ENCODE assay signal across 8 cellular contexts in genomic region chr1:203702130-203702577, GRCh38.
A peak's percentile ranks its signal among the peaks of the same experiment; 100 is the strongest.
DNase-seq lines count a peak whose midpoint lies in the region; ATAC-seq and TF ChIP-seq lines count a peak whose summit lies in the region.

No MANE protein-coding gene starts in this region.

- H3K9me3 ChIP-seq in CD4-positive, CD25-positive, alpha-beta regulatory T cell (ENCODE audit: control insufficient read depth in 2 of 2, low read length in 2 of 2): no peaks in the 10 kb centered on the region
- H3K9me3 ChIP-seq in SJSA1 (replicated peaks): no peaks in the 10 kb centered on the region; the same call in 1 of the 2 replicates
- no peaks in the 10 kb centered on the region for H3K9me3 ChIP-seq in vagina

- H3K4me1 Mint-ChIP-seq in CD4-positive, CD25-positive, alpha-beta regulatory T cell: peaks cover 0 to 14% (median 9%) of the 10 kb centered on the region in 4 donors
- no peaks in the 10 kb centered on the region for H3K4me1 Mint-ChIP-seq in activated naive CD4-positive, alpha-beta T cell treated with anti-CD3 and anti-CD28 coated beads for 36 hours (ENCODE audit: low read depth)
- no peaks in the 10 kb centered on the region for H3K4me1 Mint-ChIP-seq in progenitor cell of endocrine pancreas (ENCODE audit: low read depth)

- peak; percentile 96 for TF ChIP-seq CTCF in progenitor cell of endocrine pancreas (IDR thresholded peaks at IDR 0.05; ENCODE audit: unreplicated experiment)
- TF ChIP-seq CTCF in vagina (IDR thresholded peaks at IDR 0.05): peak; percentile 93 to 95 (median 94)

- peaks cover 51% of the 10 kb centered on the region for H3K36me3 Mint-ChIP-seq in CD4-positive, CD25-positive, alpha-beta regulatory T cell
- H3K36me3 Mint-ChIP-seq in activated naive CD4-positive, alpha-beta T cell treated with anti-CD3 and anti-CD28 coated beads for 36 hours (ENCODE audit: low read depth): peaks cover 13% of the 10 kb centered on the region
- H3K36me3 Mint-ChIP-seq in progenitor cell of endocrine pancreas (ENCODE audit: insufficient read depth): peaks cover 9% of the 10 kb centered on the region

- H3K4me3 ChIP-seq in CD4-positive, CD25-positive, alpha-beta regulatory T cell (ENCODE audit: low read depth, low read length): no peak overlapping the region
- H3K4me3 ChIP-seq in SJSA1 (no peak overlapping the region), vagina (no peak overlapping the region)

- peak; percentile 59 to 69 for ATAC-seq in CD4-positive, CD25-positive, alpha-beta regulatory T cell (ENCODE audit: low read depth in 2 of 2)
- ATAC-seq in HG02798 (IDR thresholded peaks at IDR 0.05; ENCODE audit: poor library complexity, unreplicated experiment): peak; percentile 54
- no peak for ATAC-seq in GM21723 (IDR thresholded peaks at IDR 0.05; ENCODE audit: unreplicated experiment)

- no peak for TF ChIP-seq POLR2A in vagina (IDR thresholded peaks at IDR 0.05)

- H3K4me1 ChIP-seq in CD4-positive, CD25-positive, alpha-beta regulatory T cell (ENCODE audit: control insufficient read depth, insufficient read depth, low read length, poor library complexity, severe bottlenecking): peaks cover under 1% of the 10 kb centered on the region
- H3K4me1 ChIP-seq in SJSA1 (replicated peaks) (no peaks in the 10 kb centered on the region), vagina (no peaks in the 10 kb centered on the region)

- no peaks in the 10 kb centered on the region for H3K9me3 Mint-ChIP-seq in CD4-positive, CD25-positive, alpha-beta regulatory T cell
- no peaks in the 10 kb centered on the region for H3K9me3 Mint-ChIP-seq in activated naive CD4-positive, alpha-beta T cell treated with anti-CD3 and anti-CD28 coated beads for 36 hours
- H3K9me3 Mint-ChIP-seq in progenitor cell of endocrine pancreas (ENCODE audit: low read depth): no peaks in the 10 kb centered on the region

- peak overlapping the region; percentile 83 to 93 (median 83) for H3K27ac Mint-ChIP-seq in CD4-positive, CD25-positive, alpha-beta regulatory T cell
- peak overlapping the region; percentile 67 for H3K27ac Mint-ChIP-seq in activated naive CD4-positive, alpha-beta T cell treated with anti-CD3 and anti-CD28 coated beads for 36 hours
- H3K27ac Mint-ChIP-seq in progenitor cell of endocrine pancreas: no peak overlapping the region

- H3K36me3 ChIP-seq in CD4-positive, CD25-positive, alpha-beta regulatory T cell (ENCODE audit: control insufficient read depth, insufficient read depth, low read length): peaks cover 95% of the 10 kb centered on the region
- H3K36me3 ChIP-seq in SJSA1 (peaks cover 94% of the 10 kb centered on the region), vagina (peaks cover 0 to 73% of the 10 kb centered on the region in 2 donors)

- no peak overlapping the region for H3K27ac ChIP-seq in CD4-positive, CD25-positive, alpha-beta regulatory T cell (ENCODE audit: insufficient read depth, low read length, poor library complexity, severe bottlenecking)
- H3K27ac ChIP-seq in SJSA1 (no peak overlapping the region), vagina (peak overlapping the region; percentile 27)

- intact Hi-C loops in activated naive CD4-positive, alpha-beta T cell treated with anti-CD3 and anti-CD28 coated beads for 36 hours (cut with micrococcal nuclease): loop anchor here (1.0 to 5.0 kb wide), 8 partner anchors 28 to 435 kb away; no protein-coding TSS in a partner anchor
- intact Hi-C loops in head of caudate nucleus (cut with DNase I) (loop anchor here (2.0 to 5.0 kb wide), 2 partner anchors 197 to 360 kb away; no protein-coding TSS in a partner anchor), vagina (cut with DNase I) (loop anchor here (2.0 to 10.0 kb wide), 2 partner anchors 199 to 357 kb away; no protein-coding TSS in a partner anchor)

- no peaks in the 10 kb centered on the region for H3K27me3 ChIP-seq in CD4-positive, CD25-positive, alpha-beta regulatory T cell (ENCODE audit: control insufficient read depth, insufficient read depth, low read length)
- H3K27me3 ChIP-seq in SJSA1 (replicated peaks) (no peaks in the 10 kb centered on the region), vagina (no peaks in the 10 kb centered on the region)

- H3K27me3 Mint-ChIP-seq in CD4-positive, CD25-positive, alpha-beta regulatory T cell: no peaks in the 10 kb centered on the region
- no peaks in the 10 kb centered on the region for H3K27me3 Mint-ChIP-seq in activated naive CD4-positive, alpha-beta T cell treated with anti-CD3 and anti-CD28 coated beads for 36 hours (ENCODE audit: low read depth)
- no peaks in the 10 kb centered on the region for H3K27me3 Mint-ChIP-seq in progenitor cell of endocrine pancreas

- CTCF ChIA-PET in activated naive CD4-positive, alpha-beta T cell treated with anti-CD3 and anti-CD28 coated beads for 36 hours (lab: Charles Lee): interaction anchor here (0.6 to 6.8 kb wide), 43 partner anchors 9 to 435 kb away, joined by 3 to 130 read pairs (median 6); partner anchors contain the start of genes ATP2B4 and LAX1

- DNase-seq in CD4-positive, CD25-positive, alpha-beta regulatory T cell: peak; percentile 48 to 69 (median 57)
- DNase-seq in SJSA1 (ENCODE audit: low read depth in 1 of 2, low spot score in 2 of 2): peak; percentile 58 to 63
- peak; percentile 80 for DNase-seq in activated naive CD4-positive, alpha-beta T cell treated with anti-CD3 and anti-CD28 coated beads for 36 hours
- peak in 41 of 42 donors; percentile 28 to 91 (median 73) for DNase-seq in head of caudate nucleus
- peak; percentile 56 for DNase-seq in progenitor cell of endocrine pancreas (ENCODE audit: low spot score, unreplicated experiment)
- DNase-seq in vagina (ENCODE audit: extremely low spot score in 2 of 2): no peak

- H3K4me3 Mint-ChIP-seq in CD4-positive, CD25-positive, alpha-beta regulatory T cell: no peak overlapping the region
- no peak overlapping the region for H3K4me3 Mint-ChIP-seq in activated naive CD4-positive, alpha-beta T cell treated with anti-CD3 and anti-CD28 coated beads for 36 hours
- no peak overlapping the region for H3K4me3 Mint-ChIP-seq in progenitor cell of endocrine pancreas (ENCODE audit: low read depth)

Comparison
In these comparisons a context has a peak if more than half of its experiments do, and no peak if none do; other contexts are left out.
1. DNase-seq: peak in CD4-positive, CD25-positive, alpha-beta regulatory T cell (3 of 3), SJSA1 (2 of 2), activated naive CD4-positive, alpha-beta T cell treated with anti-CD3 and anti-CD28 coated beads for 36 hours (single experiment), head of caudate nucleus (41 of 42) and progenitor cell of endocrine pancreas (single experiment); none in vagina (0 of 2).